In genomic region chr10:74949843-74950765, GRCh38 we compare ENCODE assay signal across 23 cellular contexts.
DNase-seq lines count a peak whose midpoint lies in the region; ATAC-seq and TF ChIP-seq lines count a peak whose summit lies in the region.
"Had no signal": no experiment of that assay in that cellular context is flagged by ENCODE, and none has a peak within 500 bp of the region (broad histone marks: within the 10 kb centered on the region; RNA-seq: fewer than 3 reads in every experiment).

No MANE protein-coding gene starts in this region.

- peaks cover 21% of the 10 kb centered on the region for H3F3A ChIP-seq in GM23248 (ENCODE audit: insufficient read depth)

- H4K20me1 ChIP-seq in GM23248 (ENCODE audit: insufficient read depth), result no peaks in the 10 kb centered on the region; the same call in 1 of the 2 replicates

- no peaks in the 10 kb centered on the region for H3K27me3 Mint-ChIP-seq in natural killer cell (ENCODE audit: low read depth in 2 of 2)
- H3K27me3 Mint-ChIP-seq in endothelial cell (ENCODE audit: unreplicated experiment), result no peaks in the 10 kb centered on the region
- H3K27me3 Mint-ChIP-seq: activated CD4-positive, alpha-beta memory T cell treated with anti-CD3 and anti-CD28 coated beads, Interleukin-2, amount 10 ng/mL, durations not matched to agents 7 days and 5 days; activated naive CD8-positive, alpha-beta T cell treated with anti-CD3 and anti-CD28 coated beads, Interleukin-2, amount 50 U/mL, for 24 hours had no signal

- H3K27ac Mint-ChIP-seq in natural killer cell, result peak overlapping the region; percentile 46 to 76
- no peak overlapping the region for H3K27ac Mint-ChIP-seq in endothelial cell (ENCODE audit: unreplicated experiment)
- H3K27ac Mint-ChIP-seq: activated CD4-positive, alpha-beta memory T cell treated with anti-CD3 and anti-CD28 coated beads, Interleukin-2, amount 10 ng/mL, durations not matched to agents 7 days and 5 days; activated naive CD8-positive, alpha-beta T cell treated with anti-CD3 and anti-CD28 coated beads, Interleukin-2, amount 50 U/mL, for 24 hours had no signal

- no peaks in the 10 kb centered on the region for H3K36me3 Mint-ChIP-seq in natural killer cell
- H3K36me3 Mint-ChIP-seq in endothelial cell (ENCODE audit: low read depth, unreplicated experiment), result no peaks in the 10 kb centered on the region

- no peak overlapping the region for H3K4me3 Mint-ChIP-seq in natural killer cell
- no peak overlapping the region for H3K4me3 Mint-ChIP-seq in endothelial cell (ENCODE audit: unreplicated experiment)
- H3K4me3 Mint-ChIP-seq: activated CD4-positive, alpha-beta memory T cell treated with anti-CD3 and anti-CD28 coated beads, Interleukin-2, amount 10 ng/mL, durations not matched to agents 7 days and 5 days; activated naive CD8-positive, alpha-beta T cell treated with anti-CD3 and anti-CD28 coated beads, Interleukin-2, amount 50 U/mL, for 24 hours had no signal

- TF ChIP-seq CTCF in natural killer cell (IDR thresholded peaks at IDR 0.05) (no peak), endothelial cell (IDR thresholded peaks at IDR 0.05; ENCODE audit: unreplicated experiment) (no peak), vagina (IDR thresholded peaks at IDR 0.05) (no peak)

- no peaks in the 10 kb centered on the region for H3K36me3 ChIP-seq in GM23248 (ENCODE audit: low read depth)
- H3K36me3 ChIP-seq in vagina, result no peaks in the 10 kb centered on the region
- H3K36me3 ChIP-seq: BE2C had no signal

- peak overlapping the region; percentile 24 for H3K4me2 ChIP-seq in GM23248 (ENCODE audit: unreplicated experiment)

- H2AFZ ChIP-seq in GM23248, result no peak overlapping the region

- H3K9me3 Mint-ChIP-seq in natural killer cell (no peaks in the 10 kb centered on the region), endothelial cell (ENCODE audit: unreplicated experiment) (no peaks in the 10 kb centered on the region)
- H3K9me3 Mint-ChIP-seq: activated CD4-positive, alpha-beta memory T cell treated with anti-CD3 and anti-CD28 coated beads, Interleukin-2, amount 10 ng/mL, durations not matched to agents 7 days and 5 days; activated naive CD8-positive, alpha-beta T cell treated with anti-CD3 and anti-CD28 coated beads, Interleukin-2, amount 50 U/mL, for 24 hours had no signal

- H3K27ac ChIP-seq in GM23248 (peak overlapping the region; percentile 2), vagina (no peak overlapping the region)
- H3K27ac ChIP-seq: dorsolateral prefrontal cortex, skin epidermis, VCaP had no signal

- no peak overlapping the region for H3K9ac ChIP-seq in GM23248

- ATAC-seq in natural killer cell (peak in 1 of 3 donors; percentile 47), GM18867 (IDR thresholded peaks at IDR 0.05; ENCODE audit: unreplicated experiment) (no peak)
- ATAC-seq: Right ventricle myocardium inferior had no signal

- H3K4me3 ChIP-seq in GM23248, result no peak overlapping the region
- H3K4me3 ChIP-seq in vagina, result no peak overlapping the region
- H3K4me3 ChIP-seq: dorsolateral prefrontal cortex, skin epidermis had no signal

- peaks cover 22% of the 10 kb centered on the region for H3K4me1 ChIP-seq in GM23248 (ENCODE audit: insufficient read depth)
- peaks cover 50% of the 10 kb centered on the region for H3K4me1 ChIP-seq in vagina

- peaks cover 84% of the 10 kb centered on the region for H3K79me2 ChIP-seq in GM23248 (ENCODE audit: insufficient read depth)

- H3K9me2 ChIP-seq in GM23248 (ENCODE audit: insufficient read depth), result no peaks in the 10 kb centered on the region

- H3K27me3 ChIP-seq in GM23248 (replicated peaks; ENCODE audit: insufficient read depth), result no peaks in the 10 kb centered on the region
- no peaks in the 10 kb centered on the region for H3K27me3 ChIP-seq in vagina
- H3K27me3 ChIP-seq: BE2C, dorsolateral prefrontal cortex had no signal

- intact Hi-C loops in natural killer cell (cut with micrococcal nuclease) (no loop called here), vagina (cut with DNase I) (no loop called here)

- peak; percentile 36 for DNase-seq in AG08395 (ENCODE audit: low spot score)
- DNase-seq in GM23248, result peak; percentile 35
- DNase-seq in amniotic epithelial cell (ENCODE audit: low read depth), result peak; percentile 21
- no peak for DNase-seq in natural killer cell
- DNase-seq in NCI-H748 treated with DMSO at 0.1 percent for 48 hours (lab: John Stamatoyannopoulos, UW), result no peak
- no peak for DNase-seq in endothelial cell (ENCODE audit: low spot score)
- no peak for DNase-seq in vagina (ENCODE audit: extremely low spot score in 2 of 2)
- DNase-seq: activated CD4-positive, alpha-beta memory T cell treated with anti-CD3 and anti-CD28 coated beads, Interleukin-2, amount 10 ng/mL, durations not matched to agents 7 days and 5 days; activated naive CD8-positive, alpha-beta T cell treated with anti-CD3 and anti-CD28 coated beads, Interleukin-2, amount 50 U/mL, for 24 hours; activated T-cell treated with anti-CD3 and anti-CD28 coated beads, Interleukin-2, amount 50 U/mL, for 48 hours; BE2C; caudate nucleus; dorsolateral prefrontal cortex; erythroblast; GF-D8; NCI-H1436 treated with DMSO at 0.1 percent for 48 hours; NCI-H446; posterior cingulate gyrus; stimulated activated CD4-positive, alpha-beta T cell treated with anti-CD3 and anti-CD28 coated beads, Interleukin-4, amount 100 ng/mL, for 1 hour had no signal

- in situ Hi-C loops in GM23248 (cut with MboI), result no loop called here

- no peak for TF ChIP-seq POLR2A in vagina (IDR thresholded peaks at IDR 0.05)

- WGBS in GM23248 (ENCODE audit: low coverage in 1 of 2, low lambda C conversion rate in 2 of 2, missing lambda C conversion rate in 2 of 2), 2 experiments, result 38 to 42% methylated on average over 8 of the region's 8 CpGs

- H3K9me3 ChIP-seq in GM23248 (ENCODE audit: low read depth) (no peaks in the 10 kb centered on the region), vagina (no peaks in the 10 kb centered on the region)
- H3K9me3 ChIP-seq: BE2C had no signal

- peaks cover 54 to 60% of the 10 kb centered on the region in 2 donors for H3K4me1 Mint-ChIP-seq in natural killer cell
- peaks cover 10% of the 10 kb centered on the region for H3K4me1 Mint-ChIP-seq in endothelial cell (ENCODE audit: unreplicated experiment)

Comparison
In these comparisons a context has a peak if more than half of its experiments do, and no peak if none do; other contexts are left out.
1. DNase-seq: peak in AG08395 (single experiment), GM23248 (single experiment) and amniotic epithelial cell (single experiment); none in natural killer cell (single experiment), NCI-H748 treated with DMSO at 0.1 percent for 48 hours (single experiment), endothelial cell (single experiment) and vagina (0 of 2).